ENCODE assay signal across 16 cellular contexts in genomic region chr7:68691261-68692216, GRCh38.
A peak's percentile ranks its signal among the peaks of the same experiment; 100 is the strongest.
DNase-seq lines count a peak whose midpoint lies in the region; ATAC-seq and TF ChIP-seq lines count a peak whose summit lies in the region.
"Had no signal": no experiment of that assay in that cellular context is flagged by ENCODE, and none has a peak within 500 bp of the region (broad histone marks: within the 10 kb centered on the region; RNA-seq: fewer than 3 reads in every experiment).

No MANE protein-coding gene starts in this region.

- H3K4me3 ChIP-seq in epithelial cell of proximal tubule (ENCODE audit: low read depth, low read length) = no peak overlapping the region
- H3K4me3 ChIP-seq: BLaER1, tibial artery had no signal

- TF ChIP-seq CTCF in epithelial cell of proximal tubule (conservative IDR thresholded peaks at IDR 0.05; ENCODE audit: low read depth, low read length) = no peak

- ATAC-seq in GM19463 (IDR thresholded peaks at IDR 0.05; ENCODE audit: unreplicated experiment) (no peak), HG03280 (IDR thresholded peaks at IDR 0.05; ENCODE audit: unreplicated experiment) (no peak)
- ATAC-seq: Right ventricle myocardium inferior had no signal

- DNase-seq in AG08396 (ENCODE audit: low spot score) (peak; percentile 28), NCI-H226 (peak; percentile 98), epithelial cell of proximal tubule (ENCODE audit: low read depth) (peak; percentile 46), non-pigmented ciliary epithelial cell (ENCODE audit: low read depth) (peak; percentile 34), NAMALWA (ENCODE audit: low spot score) (no peak)
- DNase-seq in effector CD4-positive, alpha-beta T cell = no peak
- DNase-seq: cerebellar nuclear complex, DND-41, erythroblast, NCI-H1930, NCI-H774, tibial artery had no signal

Comparison
In these comparisons a context has a peak if more than half of its experiments do, and no peak if none do; other contexts are left out.
1. DNase-seq: peak in AG08396 (single experiment), NCI-H226 (single experiment), epithelial cell of proximal tubule (single experiment) and non-pigmented ciliary epithelial cell (single experiment); none in NAMALWA (single experiment) and effector CD4-positive, alpha-beta T cell (single experiment).